In the genomic region with DNA sequence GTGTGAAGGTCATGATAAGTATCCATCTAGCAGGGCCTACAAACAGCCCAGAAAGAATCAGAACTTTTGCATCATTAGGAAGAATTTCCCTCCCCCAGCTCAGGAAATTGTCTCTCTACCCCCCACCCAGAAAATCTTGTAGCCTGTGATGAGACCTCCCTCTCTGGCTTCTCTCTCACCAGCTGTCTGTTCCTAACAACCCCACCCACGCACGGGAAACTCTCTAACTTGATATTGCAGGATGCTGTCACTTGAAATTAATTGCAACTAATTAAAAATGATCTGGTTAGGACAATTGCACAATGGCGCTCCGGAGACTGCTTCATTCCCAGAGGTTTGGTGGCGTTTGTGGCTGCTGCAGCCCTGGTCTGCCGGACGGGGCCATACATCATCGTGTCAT, we compare ENCODE assay signal across 15 cellular contexts. TPM values are rescaled to one million over a fixed set of nuclear protein-coding genes. Genes with fewer than 3 reads are reported as not detected.
DNase-seq lines count a peak whose midpoint lies in the region; TF ChIP-seq lines count a peak whose summit lies in the region.
"Had no signal": no experiment of that assay in that cellular context is flagged by ENCODE, and none has a peak within 500 bp of the region (broad histone marks: within the 10 kb centered on the region; RNA-seq: fewer than 3 reads in every experiment).

No MANE protein-coding gene starts in this region.

- POLR2A ChIA-PET in A673 (lab: Charles Lee; ENCODE audit: low non-redundant PET) (interaction anchor here (0.6 kb wide), 1 partner anchor 949 kb away, joined by 4 read pairs; no protein-coding TSS in a partner anchor), HEK293 (lab: Yijun Ruan, JAX) (interaction anchor here (1.6 kb wide), 1 partner anchor 35 kb away, joined by 6 read pairs; the partner anchor contains the start of gene ZNF503)
- POLR2A ChIA-PET in activated CD4-positive, alpha-beta memory T cell treated with anti-CD3 and anti-CD28 coated beads, Interleukin-2, amount 10 ng/mL, durations not matched to agents 7 days and 5 days (lab: Charles Lee), result no interaction called here

- H2AFZ ChIP-seq in Karpas-422 (ENCODE audit: low read length), result no peak overlapping the region

- H3K4me1 ChIP-seq in A673 (ENCODE audit: insufficient read depth, low read length, poor library complexity, severe bottlenecking) (peaks cover 7% of the 10 kb centered on the region), HEK293 (ENCODE audit: control insufficient read depth, insufficient read depth, low read length) (no peaks in the 10 kb centered on the region), adrenal gland (replicated peaks in 1 of 2) (no peaks in the 10 kb centered on the region), Karpas-422 (ENCODE audit: low read length) (no peaks in the 10 kb centered on the region)

- H3K4me2 ChIP-seq in Karpas-422 (ENCODE audit: low read depth, low read length, poor library complexity, severe bottlenecking), result no peak overlapping the region

- H3K9me2 ChIP-seq in Karpas-422 (replicated peaks; ENCODE audit: insufficient read depth, low read length), result no peaks in the 10 kb centered on the region

- H4K20me1 ChIP-seq in Karpas-422 (ENCODE audit: insufficient read depth, low read depth, low read length), result no peaks in the 10 kb centered on the region

- H3K9ac ChIP-seq in Karpas-422 (ENCODE audit: low read length), result no peak overlapping the region

- H3K27me3 ChIP-seq in A673 (replicated peaks; ENCODE audit: insufficient read depth, low read depth, low read length, poor library complexity) (peaks cover 56% of the 10 kb centered on the region), adrenal gland (no peaks in the 10 kb centered on the region), Karpas-422 (ENCODE audit: low read length) (no peaks in the 10 kb centered on the region)

- intact Hi-C loops in A673 (cut with micrococcal nuclease; ENCODE audit: unreplicated experiment), result no loop called here
- intact Hi-C loops in adrenal gland (cut with DNase I), result no loop called here

- CTCF ChIA-PET in A673 (lab: Charles Lee) (no interaction called here), HEK293 (lab: Yijun Ruan, JAX) (no interaction called here)
- CTCF ChIA-PET in activated CD4-positive, alpha-beta memory T cell treated with anti-CD3 and anti-CD28 coated beads, Interleukin-2, amount 10 ng/mL, durations not matched to agents 7 days and 5 days (lab: Charles Lee), result no interaction called here

- H3K79me2 ChIP-seq in Karpas-422 (ENCODE audit: low read length), result no peaks in the 10 kb centered on the region

- TF ChIP-seq CTCF in A673 (conservative IDR thresholded peaks at IDR 0.05; ENCODE audit: low read depth, low read length) (no peak), HEK293 (tag by site-specific recombination; IDR thresholded peaks at IDR 0.05) (no peak), adrenal gland (IDR thresholded peaks at IDR 0.05) (no peak)

- H3K4me3 Mint-ChIP-seq in activated CD4-positive, alpha-beta memory T cell treated with anti-CD3 and anti-CD28 coated beads, Interleukin-2, amount 10 ng/mL, durations not matched to agents 7 days and 5 days, result no peak overlapping the region
- H3K4me3 Mint-ChIP-seq: CD8-positive, alpha-beta memory T cell had no signal

- no peak for TF ChIP-seq POLR2A in adrenal gland (IDR thresholded peaks at IDR 0.05)

- H3K27ac ChIP-seq in A673 (ENCODE audit: low read depth, low read length, poor library complexity, severe bottlenecking), result no peak overlapping the region
- no peak overlapping the region for H3K27ac ChIP-seq in HEK293 (ENCODE audit: extremely low read depth, low read depth, low read length)
- H3K27ac ChIP-seq in adrenal gland, result peak overlapping the region in 1 of 5 donors; percentile 51
- no peak overlapping the region for H3K27ac ChIP-seq in Karpas-422 (ENCODE audit: low read length)

- H3K36me3 Mint-ChIP-seq in activated CD4-positive, alpha-beta memory T cell treated with anti-CD3 and anti-CD28 coated beads, Interleukin-2, amount 10 ng/mL, durations not matched to agents 7 days and 5 days (ENCODE audit: low read depth), result no peaks in the 10 kb centered on the region
- H3K36me3 Mint-ChIP-seq: CD8-positive, alpha-beta memory T cell had no signal

- no peaks in the 10 kb centered on the region for H3K36me3 ChIP-seq in A673 (ENCODE audit: insufficient read depth, low read length, poor library complexity, severe bottlenecking)
- no peaks in the 10 kb centered on the region for H3K36me3 ChIP-seq in HEK293 (ENCODE audit: control insufficient read depth in 2 of 2, insufficient read depth in 1 of 2, low read length in 2 of 2)
- H3K36me3 ChIP-seq in adrenal gland (replicated peaks in 1 of 2), result no peaks in the 10 kb centered on the region
- H3K36me3 ChIP-seq in Karpas-422 (ENCODE audit: insufficient read depth, low read length), result no peaks in the 10 kb centered on the region

- WGBS in adrenal gland, 4 donors, result 64 to 69% (median 65%) methylated on average over 8 of the region's 8 CpGs

- H3K27me3 Mint-ChIP-seq in activated CD4-positive, alpha-beta memory T cell treated with anti-CD3 and anti-CD28 coated beads, Interleukin-2, amount 10 ng/mL, durations not matched to agents 7 days and 5 days, result no peaks in the 10 kb centered on the region

- H3K27ac Mint-ChIP-seq in activated CD4-positive, alpha-beta memory T cell treated with anti-CD3 and anti-CD28 coated beads, Interleukin-2, amount 10 ng/mL, durations not matched to agents 7 days and 5 days, result no peak overlapping the region
- H3K27ac Mint-ChIP-seq: CD8-positive, alpha-beta memory T cell had no signal

- H3K9me3 ChIP-seq in A673 (ENCODE audit: low read depth, low read length, poor library complexity, severe bottlenecking) (peaks cover 10% of the 10 kb centered on the region), HEK293 (ENCODE audit: control insufficient read depth, insufficient read depth, low read depth, low read length) (no peaks in the 10 kb centered on the region), adrenal gland (replicated peaks in 1 of 3) (no peaks in the 10 kb centered on the region), Karpas-422 (ENCODE audit: low read length) (peaks cover 3% of the 10 kb centered on the region; the same call in 1 of the 2 replicates)

- H3K4me1 Mint-ChIP-seq in activated CD4-positive, alpha-beta memory T cell treated with anti-CD3 and anti-CD28 coated beads, Interleukin-2, amount 10 ng/mL, durations not matched to agents 7 days and 5 days, result no peaks in the 10 kb centered on the region
- H3K4me1 Mint-ChIP-seq: CD8-positive, alpha-beta memory T cell had no signal

- no TSS peak for BruUV-seq in A673 (replicated peaks; lab: Mats Ljungman, UMichigan)

- H3K4me3 ChIP-seq in A673 (ENCODE audit: low read depth, low read length, poor library complexity, severe bottlenecking), result no peak overlapping the region
- no peak overlapping the region for H3K4me3 ChIP-seq in HEK293 (ENCODE audit: low read depth, low read length)
- no peak overlapping the region for H3K4me3 ChIP-seq in adrenal gland
- no peak overlapping the region for H3K4me3 ChIP-seq in Karpas-422 (ENCODE audit: low read length)
- H3K4me3 ChIP-seq: K562 had no signal

- DNase-seq in A673 (ENCODE audit: low spot score), result peak; percentile 72
- peak in 6 of 7 donors; percentile 22 to 59 (median 42) for DNase-seq in adrenal gland
- peak; percentile 67 for DNase-seq in retina
- no peak for DNase-seq in Karpas-422
- no peak for DNase-seq in NCI-H187 treated with DMSO at 0.1 percent for 48 hours (lab: John Stamatoyannopoulos, UW)
- DNase-seq in activated CD4-positive, alpha-beta memory T cell treated with anti-CD3 and anti-CD28 coated beads, Interleukin-2, amount 10 ng/mL, durations not matched to agents 7 days and 5 days, result no peak
- DNase-seq: CD8-positive, alpha-beta memory T cell; DND-41; GDM1; NCI-H1092; NCI-H2029 treated with DMSO at 0.1 percent for 48 hours; NCI-H774; SHP77 treated with DMSO at 0.1 percent for 48 hours had no signal

- peaks cover 6% of the 10 kb centered on the region for H3K9me3 Mint-ChIP-seq in activated CD4-positive, alpha-beta memory T cell treated with anti-CD3 and anti-CD28 coated beads, Interleukin-2, amount 10 ng/mL, durations not matched to agents 7 days and 5 days

TF ChIP-seq in HEK293, 187 proteins besides CTCF, POLR2A, EP300 and RAD21:
- TF ChIP-seq ZFP37 (tag by site-specific recombination; IDR thresholded peaks at IDR 0.05), result no peak
- 0 out of 2 replicates have a peak, but pooled peaks have one; percentile 18 for TF ChIP-seq ZFHX2 (tag by site-specific recombination; conservative IDR thresholded peaks at IDR 0.05)
- no peak for TF ChIP-seq ZNF362 (tag by site-specific recombination; IDR thresholded peaks at IDR 0.05)

RNA-seq across cellular contexts. Expression of gene ZNF503, which starts 34.5 kb away (rescaled TPM):
- total RNA-seq in A673 (2021) (1.2 TPM in 2 replicates), adrenal gland (100 to 1,000 TPM in 1 of 8 donors, 10 to 100 TPM in 7; 39.0 to 129 (median 74.7) TPM)
- 10 to 100 TPM in 2 of 3 donors, 1 to 10 TPM in 1; 6.0 to 40.7 (median 35.0) TPM for polyA plus RNA-seq in adrenal gland
- total RNA-seq in Karpas-422 (2014; rRNA removed; shearing (Covaris generic); ENCODE audit: low replicate concordance), result 0.04 TPM in 1 of 2 replicates, not detected in the other
- total RNA-seq in activated CD4-positive, alpha-beta memory T cell treated with anti-CD3 and anti-CD28 coated beads, Interleukin-2, amount 10 ng/mL, durations not matched to agents 7 days and 5 days, result under 1 TPM; 0.23 to 0.35 TPM
- total RNA-seq: K562 had no signal
- polyA plus RNA-seq: CD8-positive, alpha-beta memory T cell; K562 had no signal

Comparison
In these comparisons a context has a peak if more than half of its experiments do, and no peak if none do; other contexts are left out.
1. DNase-seq: peak in A673 (single experiment), adrenal gland (6 of 7) and retina (single experiment); none in Karpas-422 (single experiment), NCI-H187 treated with DMSO at 0.1 percent for 48 hours (single experiment) and activated CD4-positive, alpha-beta memory T cell treated with anti-CD3 and anti-CD28 coated beads, Interleukin-2, amount 10 ng/mL, durations not matched to agents 7 days and 5 days (single experiment).
2. RNA of gene ZNF503, which starts 34.5 kb away (total RNA-seq): 39.0 to 129 TPM in adrenal gland; 1.2 TPM in A673, 0.23 to 0.35 TPM in activated CD4-positive, alpha-beta memory T cell treated with anti-CD3 and anti-CD28 coated beads, Interleukin-2, amount 10 ng/mL, durations not matched to agents 7 days and 5 days and 0.04 TPM in Karpas-422; every median in the first group is over 10 times any median in the second.